In the genomic region with DNA sequence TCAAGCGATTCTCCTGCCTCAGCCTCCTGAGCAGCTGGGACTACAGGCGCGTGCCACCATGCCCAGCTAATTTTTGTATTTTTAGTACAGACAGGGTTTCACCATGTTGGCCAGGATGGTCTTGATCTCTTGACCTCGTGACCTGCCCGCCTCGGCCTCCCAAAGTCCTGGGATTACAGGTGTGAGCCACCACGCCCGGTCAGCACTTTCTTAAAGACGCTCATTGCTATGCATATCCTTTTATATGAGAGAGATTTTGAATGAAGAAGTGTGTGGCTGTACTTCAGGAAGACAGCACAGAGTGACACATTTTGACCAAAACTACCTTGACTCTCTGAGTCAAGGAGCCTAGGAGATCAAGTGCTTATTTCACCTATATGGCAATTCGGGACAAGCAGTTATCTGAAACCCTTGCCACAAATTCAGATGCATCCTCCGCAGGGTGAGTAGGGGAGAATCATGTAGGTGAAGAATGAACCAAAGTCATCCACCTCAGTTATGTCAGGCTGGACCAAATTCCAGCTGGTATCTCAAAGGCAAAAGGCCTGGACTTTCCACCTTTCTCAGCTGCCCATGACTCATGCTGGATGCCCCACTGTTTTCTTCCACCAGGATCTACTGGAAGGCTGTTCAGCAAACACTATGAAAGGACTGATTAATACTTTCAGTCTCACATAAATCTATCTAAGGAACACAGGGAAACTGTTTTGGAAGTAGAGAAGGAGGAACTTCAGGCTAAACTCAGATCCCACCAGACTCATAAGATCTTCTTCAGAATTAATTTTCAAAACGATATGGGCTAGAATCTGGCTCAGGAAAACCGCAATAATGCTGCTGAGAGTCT, we compare ENCODE assay signal across 1 cellular context.
TF ChIP-seq lines count a peak whose summit lies in the region.

No MANE protein-coding gene starts in this region.

TF ChIP-seq in HepG2, 621 proteins besides CTCF, POLR2A, EP300 and RAD21 (continued from another document and continues in another):
- TF ChIP-seq, protein P1, sequence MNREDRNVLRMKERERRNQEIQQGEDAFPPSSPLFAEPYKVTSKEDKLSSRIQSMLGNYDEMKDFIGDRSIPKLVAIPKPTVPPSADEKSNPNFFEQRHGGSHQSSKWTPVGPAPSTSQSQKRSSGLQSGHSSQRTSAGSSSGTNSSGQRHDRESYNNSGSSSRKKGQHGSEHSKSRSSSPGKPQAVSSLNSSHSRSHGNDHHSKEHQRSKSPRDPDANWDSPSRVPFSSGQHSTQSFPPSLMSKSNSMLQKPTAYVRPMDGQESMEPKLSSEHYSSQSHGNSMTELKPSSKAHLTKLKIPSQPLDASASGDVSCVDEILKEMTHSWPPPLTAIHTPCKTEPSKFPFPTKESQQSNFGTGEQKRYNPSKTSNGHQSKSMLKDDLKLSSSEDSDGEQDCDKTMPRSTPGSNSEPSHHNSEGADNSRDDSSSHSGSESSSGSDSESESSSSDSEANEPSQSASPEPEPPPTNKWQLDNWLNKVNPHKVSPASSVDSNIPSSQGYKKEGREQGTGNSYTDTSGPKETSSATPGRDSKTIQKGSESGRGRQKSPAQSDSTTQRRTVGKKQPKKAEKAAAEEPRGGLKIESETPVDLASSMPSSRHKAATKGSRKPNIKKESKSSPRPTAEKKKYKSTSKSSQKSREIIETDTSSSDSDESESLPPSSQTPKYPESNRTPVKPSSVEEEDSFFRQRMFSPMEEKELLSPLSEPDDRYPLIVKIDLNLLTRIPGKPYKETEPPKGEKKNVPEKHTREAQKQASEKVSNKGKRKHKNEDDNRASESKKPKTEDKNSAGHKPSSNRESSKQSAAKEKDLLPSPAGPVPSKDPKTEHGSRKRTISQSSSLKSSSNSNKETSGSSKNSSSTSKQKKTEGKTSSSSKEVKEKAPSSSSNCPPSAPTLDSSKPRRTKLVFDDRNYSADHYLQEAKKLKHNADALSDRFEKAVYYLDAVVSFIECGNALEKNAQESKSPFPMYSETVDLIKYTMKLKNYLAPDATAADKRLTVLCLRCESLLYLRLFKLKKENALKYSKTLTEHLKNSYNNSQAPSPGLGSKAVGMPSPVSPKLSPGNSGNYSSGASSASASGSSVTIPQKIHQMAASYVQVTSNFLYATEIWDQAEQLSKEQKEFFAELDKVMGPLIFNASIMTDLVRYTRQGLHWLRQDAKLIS (CRISPR knock-in tag; IDR thresholded peaks at IDR 0.05) = no peak
- TF ChIP-seq HNF4A (CRISPR knock-in tag; IDR thresholded peaks at IDR 0.05) = peak; percentile 97
- peak; percentile 92 for TF ChIP-seq JUN (CRISPR knock-in tag; IDR thresholded peaks at IDR 0.05)
- TF ChIP-seq ZNF737 (CRISPR knock-in tag; IDR thresholded peaks at IDR 0.05; ENCODE audit: borderline replicate concordance) = no peak
- TF ChIP-seq ZNF124 (CRISPR knock-in tag; IDR thresholded peaks at IDR 0.05) = no peak
- TF ChIP-seq ZNF264 (CRISPR knock-in tag; IDR thresholded peaks at IDR 0.05) = no peak
- peak; percentile 44 for TF ChIP-seq ASH2L (IDR thresholded peaks at IDR 0.05; ENCODE audit: insufficient read length, low read depth, low read length)
- no peak for TF ChIP-seq PCBP1 (IDR thresholded peaks at IDR 0.05; ENCODE audit: borderline replicate concordance, low read depth, low read length)
- 0 out of 2 replicates have a peak, but pooled peaks have one; percentile 31 for TF ChIP-seq YEATS4 (CRISPR knock-in tag; IDR thresholded peaks at IDR 0.05; ENCODE audit: borderline replicate concordance)
- no peak for TF ChIP-seq SOX13 (IDR thresholded peaks at IDR 0.05)
- TF ChIP-seq SOX13 (CRISPR knock-in tag; conservative IDR thresholded peaks at IDR 0.05 in 1 of 2, IDR thresholded peaks at IDR 0.05 in 1 of 2) = peak in 1 of 2 experiments; percentile 48; a peak in 1 of 4 replicates
- TF ChIP-seq, protein P2, sequence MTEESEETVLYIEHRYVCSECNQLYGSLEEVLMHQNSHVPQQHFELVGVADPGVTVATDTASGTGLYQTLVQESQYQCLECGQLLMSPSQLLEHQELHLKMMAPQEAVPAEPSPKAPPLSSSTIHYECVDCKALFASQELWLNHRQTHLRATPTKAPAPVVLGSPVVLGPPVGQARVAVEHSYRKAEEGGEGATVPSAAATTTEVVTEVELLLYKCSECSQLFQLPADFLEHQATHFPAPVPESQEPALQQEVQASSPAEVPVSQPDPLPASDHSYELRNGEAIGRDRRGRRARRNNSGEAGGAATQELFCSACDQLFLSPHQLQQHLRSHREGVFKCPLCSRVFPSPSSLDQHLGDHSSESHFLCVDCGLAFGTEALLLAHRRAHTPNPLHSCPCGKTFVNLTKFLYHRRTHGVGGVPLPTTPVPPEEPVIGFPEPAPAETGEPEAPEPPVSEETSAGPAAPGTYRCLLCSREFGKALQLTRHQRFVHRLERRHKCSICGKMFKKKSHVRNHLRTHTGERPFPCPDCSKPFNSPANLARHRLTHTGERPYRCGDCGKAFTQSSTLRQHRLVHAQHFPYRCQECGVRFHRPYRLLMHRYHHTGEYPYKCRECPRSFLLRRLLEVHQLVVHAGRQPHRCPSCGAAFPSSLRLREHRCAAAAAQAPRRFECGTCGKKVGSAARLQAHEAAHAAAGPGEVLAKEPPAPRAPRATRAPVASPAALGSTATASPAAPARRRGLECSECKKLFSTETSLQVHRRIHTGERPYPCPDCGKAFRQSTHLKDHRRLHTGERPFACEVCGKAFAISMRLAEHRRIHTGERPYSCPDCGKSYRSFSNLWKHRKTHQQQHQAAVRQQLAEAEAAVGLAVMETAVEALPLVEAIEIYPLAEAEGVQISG (CRISPR knock-in tag; IDR thresholded peaks at IDR 0.05) = no peak
- peak; percentile 17; the same call in 1 of the 2 replicates for TF ChIP-seq FOXK1 (CRISPR knock-in tag; IDR thresholded peaks at IDR 0.05; ENCODE audit: borderline replicate concordance, low read depth)
- peak; percentile 86 for TF ChIP-seq PPARG (CRISPR knock-in tag; conservative IDR thresholded peaks at IDR 0.05)
- TF ChIP-seq SCMH1 (CRISPR knock-in tag; IDR thresholded peaks at IDR 0.05; ENCODE audit: borderline replicate concordance) = no peak
- TF ChIP-seq, protein P3, sequence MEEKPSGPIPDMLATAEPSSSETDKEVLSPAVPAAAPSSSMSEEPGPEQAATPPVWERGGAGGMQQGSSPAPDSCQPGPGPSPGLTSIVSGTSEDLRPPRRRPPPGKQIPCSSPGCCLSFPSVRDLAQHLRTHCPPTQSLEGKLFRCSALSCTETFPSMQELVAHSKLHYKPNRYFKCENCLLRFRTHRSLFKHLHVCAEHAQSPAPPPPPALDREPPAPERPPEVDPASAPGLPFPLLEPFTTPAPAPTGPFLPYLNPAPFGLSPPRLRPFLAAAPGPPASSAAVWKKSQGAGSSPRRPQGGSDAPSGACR (CRISPR knock-in tag; IDR thresholded peaks at IDR 0.05) = no peak
- TF ChIP-seq, protein P4, sequence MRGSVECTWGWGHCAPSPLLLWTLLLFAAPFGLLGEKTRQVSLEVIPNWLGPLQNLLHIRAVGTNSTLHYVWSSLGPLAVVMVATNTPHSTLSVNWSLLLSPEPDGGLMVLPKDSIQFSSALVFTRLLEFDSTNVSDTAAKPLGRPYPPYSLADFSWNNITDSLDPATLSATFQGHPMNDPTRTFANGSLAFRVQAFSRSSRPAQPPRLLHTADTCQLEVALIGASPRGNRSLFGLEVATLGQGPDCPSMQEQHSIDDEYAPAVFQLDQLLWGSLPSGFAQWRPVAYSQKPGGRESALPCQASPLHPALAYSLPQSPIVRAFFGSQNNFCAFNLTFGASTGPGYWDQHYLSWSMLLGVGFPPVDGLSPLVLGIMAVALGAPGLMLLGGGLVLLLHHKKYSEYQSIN (CRISPR knock-in tag; IDR thresholded peaks at IDR 0.05; ENCODE audit: borderline replicate concordance) = no peak
- peak; percentile 87 for TF ChIP-seq ZNF644 (CRISPR knock-in tag; IDR thresholded peaks at IDR 0.05; ENCODE audit: low read depth)
- TF ChIP-seq, protein P5, sequence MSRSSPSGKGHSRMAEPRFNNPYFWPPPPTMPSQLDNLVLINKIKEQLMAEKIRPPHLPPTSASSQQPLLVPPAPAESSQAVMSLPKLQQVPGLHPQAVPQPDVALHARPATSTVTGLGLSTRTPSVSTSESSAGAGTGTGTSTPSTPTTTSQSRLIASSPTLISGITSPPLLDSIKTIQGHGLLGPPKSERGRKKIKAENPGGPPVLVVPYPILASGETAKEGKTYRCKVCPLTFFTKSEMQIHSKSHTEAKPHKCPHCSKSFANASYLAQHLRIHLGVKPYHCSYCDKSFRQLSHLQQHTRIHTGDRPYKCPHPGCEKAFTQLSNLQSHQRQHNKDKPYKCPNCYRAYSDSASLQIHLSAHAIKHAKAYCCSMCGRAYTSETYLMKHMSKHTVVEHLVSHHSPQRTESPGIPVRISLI (CRISPR knock-in tag; IDR thresholded peaks at IDR 0.05; ENCODE audit: borderline replicate concordance) = no peak
- TF ChIP-seq HNRNPK (IDR thresholded peaks at IDR 0.05; ENCODE audit: low read depth, low read length, poor library complexity, severe bottlenecking) = no peak
- TF ChIP-seq, protein P6, sequence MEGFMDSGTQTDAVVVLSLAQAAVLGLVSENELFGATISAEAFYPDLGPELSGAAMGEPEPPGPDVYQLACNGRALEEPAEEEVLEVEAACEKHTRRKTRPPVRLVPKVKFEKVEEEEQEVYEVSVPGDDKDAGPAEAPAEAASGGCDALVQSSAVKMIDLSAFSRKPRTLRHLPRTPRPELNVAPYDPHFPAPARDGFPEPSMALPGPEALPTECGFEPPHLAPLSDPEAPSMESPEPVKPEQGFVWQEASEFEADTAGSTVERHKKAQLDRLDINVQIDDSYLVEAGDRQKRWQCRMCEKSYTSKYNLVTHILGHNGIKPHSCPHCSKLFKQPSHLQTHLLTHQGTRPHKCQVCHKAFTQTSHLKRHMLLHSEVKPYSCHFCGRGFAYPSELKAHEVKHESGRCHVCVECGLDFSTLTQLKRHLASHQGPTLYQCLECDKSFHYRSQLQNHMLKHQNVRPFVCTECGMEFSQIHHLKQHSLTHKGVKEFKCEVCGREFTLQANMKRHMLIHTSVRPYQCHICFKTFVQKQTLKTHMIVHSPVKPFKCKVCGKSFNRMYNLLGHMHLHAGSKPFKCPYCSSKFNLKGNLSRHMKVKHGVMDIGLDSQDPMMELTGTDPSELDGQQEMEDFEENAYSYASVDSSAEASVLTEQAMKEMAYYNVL (CRISPR knock-in tag; IDR thresholded peaks at IDR 0.05; ENCODE audit: borderline replicate concordance) = peak; percentile 69; the same call in 1 of the 2 replicates
- TF ChIP-seq TBX2 (CRISPR knock-in tag; IDR thresholded peaks at IDR 0.05; ENCODE audit: borderline replicate concordance) = peak; percentile 68; the same call in 1 of the 2 replicates
- TF ChIP-seq REXO4 (CRISPR knock-in tag; IDR thresholded peaks at IDR 0.05; ENCODE audit: borderline replicate concordance) = no peak
- TF ChIP-seq, protein P7, sequence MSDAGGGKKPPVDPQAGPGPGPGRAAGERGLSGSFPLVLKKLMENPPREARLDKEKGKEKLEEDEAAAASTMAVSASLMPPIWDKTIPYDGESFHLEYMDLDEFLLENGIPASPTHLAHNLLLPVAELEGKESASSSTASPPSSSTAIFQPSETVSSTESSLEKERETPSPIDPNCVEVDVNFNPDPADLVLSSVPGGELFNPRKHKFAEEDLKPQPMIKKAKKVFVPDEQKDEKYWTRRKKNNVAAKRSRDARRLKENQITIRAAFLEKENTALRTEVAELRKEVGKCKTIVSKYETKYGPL (CRISPR knock-in tag; IDR thresholded peaks at IDR 0.05) = no peak
- TF ChIP-seq ZMAT3 (CRISPR knock-in tag; conservative IDR thresholded peaks at IDR 0.05) = peak; percentile 67; the same call in 1 of the 2 replicates
- peak; percentile 69 for TF ChIP-seq MED1 (CRISPR knock-in tag; IDR thresholded peaks at IDR 0.05)
- TF ChIP-seq SAFB2 (CRISPR knock-in tag; IDR thresholded peaks at IDR 0.05; ENCODE audit: borderline replicate concordance, low read depth) = no peak
- TF ChIP-seq ZNF572 (CRISPR knock-in tag; IDR thresholded peaks at IDR 0.05) = no peak
- peak; percentile 85 for TF ChIP-seq SALL1 (CRISPR knock-in tag; IDR thresholded peaks at IDR 0.05)
- peak; percentile 68; the same call in 1 of the 2 replicates for TF ChIP-seq ESRRA (CRISPR knock-in tag; IDR thresholded peaks at IDR 0.05; ENCODE audit: low read depth)
- TF ChIP-seq NR2F2 (IDR thresholded peaks at IDR 0.05; ENCODE audit: borderline replicate concordance, low read depth) = 0 out of 2 replicates have a peak, but pooled peaks have one; percentile 12
- peak; percentile 74; the same call in 1 of the 2 replicates for TF ChIP-seq ZNF772 (CRISPR knock-in tag; IDR thresholded peaks at IDR 0.05)
- peak; percentile 55; the same call in 1 of the 2 replicates for TF ChIP-seq HOXA3 (CRISPR knock-in tag; IDR thresholded peaks at IDR 0.05)
- no peak for TF ChIP-seq ZNF672 (CRISPR knock-in tag; IDR thresholded peaks at IDR 0.05)
- no peak for TF ChIP-seq ZNF841 (CRISPR knock-in tag; IDR thresholded peaks at IDR 0.05; ENCODE audit: borderline replicate concordance)
- TF ChIP-seq, protein P8, sequence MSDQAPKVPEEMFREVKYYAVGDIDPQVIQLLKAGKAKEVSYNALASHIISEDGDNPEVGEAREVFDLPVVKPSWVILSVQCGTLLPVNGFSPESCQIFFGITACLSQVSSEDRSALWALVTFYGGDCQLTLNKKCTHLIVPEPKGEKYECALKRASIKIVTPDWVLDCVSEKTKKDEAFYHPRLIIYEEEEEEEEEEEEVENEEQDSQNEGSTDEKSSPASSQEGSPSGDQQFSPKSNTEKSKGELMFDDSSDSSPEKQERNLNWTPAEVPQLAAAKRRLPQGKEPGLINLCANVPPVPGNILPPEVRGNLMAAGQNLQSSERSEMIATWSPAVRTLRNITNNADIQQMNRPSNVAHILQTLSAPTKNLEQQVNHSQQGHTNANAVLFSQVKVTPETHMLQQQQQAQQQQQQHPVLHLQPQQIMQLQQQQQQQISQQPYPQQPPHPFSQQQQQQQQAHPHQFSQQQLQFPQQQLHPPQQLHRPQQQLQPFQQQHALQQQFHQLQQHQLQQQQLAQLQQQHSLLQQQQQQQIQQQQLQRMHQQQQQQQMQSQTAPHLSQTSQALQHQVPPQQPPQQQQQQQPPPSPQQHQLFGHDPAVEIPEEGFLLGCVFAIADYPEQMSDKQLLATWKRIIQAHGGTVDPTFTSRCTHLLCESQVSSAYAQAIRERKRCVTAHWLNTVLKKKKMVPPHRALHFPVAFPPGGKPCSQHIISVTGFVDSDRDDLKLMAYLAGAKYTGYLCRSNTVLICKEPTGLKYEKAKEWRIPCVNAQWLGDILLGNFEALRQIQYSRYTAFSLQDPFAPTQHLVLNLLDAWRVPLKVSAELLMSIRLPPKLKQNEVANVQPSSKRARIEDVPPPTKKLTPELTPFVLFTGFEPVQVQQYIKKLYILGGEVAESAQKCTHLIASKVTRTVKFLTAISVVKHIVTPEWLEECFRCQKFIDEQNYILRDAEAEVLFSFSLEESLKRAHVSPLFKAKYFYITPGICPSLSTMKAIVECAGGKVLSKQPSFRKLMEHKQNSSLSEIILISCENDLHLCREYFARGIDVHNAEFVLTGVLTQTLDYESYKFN (CRISPR knock-in tag; conservative IDR thresholded peaks at IDR 0.05) = peak; percentile 88
- TF ChIP-seq, protein P9, sequence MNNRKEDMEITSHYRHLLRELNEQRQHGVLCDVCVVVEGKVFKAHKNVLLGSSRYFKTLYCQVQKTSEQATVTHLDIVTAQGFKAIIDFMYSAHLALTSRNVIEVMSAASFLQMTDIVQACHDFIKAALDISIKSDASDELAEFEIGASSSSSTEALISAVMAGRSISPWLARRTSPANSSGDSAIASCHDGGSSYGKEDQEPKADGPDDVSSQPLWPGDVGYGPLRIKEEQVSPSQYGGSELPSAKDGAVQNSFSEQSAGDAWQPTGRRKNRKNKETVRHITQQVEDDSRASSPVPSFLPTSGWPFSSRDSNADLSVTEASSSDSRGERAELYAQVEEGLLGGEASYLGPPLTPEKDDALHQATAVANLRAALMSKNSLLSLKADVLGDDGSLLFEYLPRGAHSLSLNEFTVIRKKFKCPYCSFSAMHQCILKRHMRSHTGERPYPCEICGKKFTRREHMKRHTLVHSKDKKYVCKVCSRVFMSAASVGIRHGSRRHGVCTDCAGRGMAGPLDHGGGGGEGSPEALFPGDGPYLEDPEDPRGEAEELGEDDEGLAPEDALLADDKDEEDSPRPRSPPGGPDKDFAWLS (CRISPR knock-in tag; IDR thresholded peaks at IDR 0.05; ENCODE audit: borderline replicate concordance) = no peak
- no peak for TF ChIP-seq ATM (IDR thresholded peaks at IDR 0.05; ENCODE audit: borderline replicate concordance)
- no peak for TF ChIP-seq SRSF1 (optimal IDR thresholded peaks at IDR 0.05; ENCODE audit: low read depth, low read length)
- peak; percentile 41; the same call in 1 of the 2 replicates for TF ChIP-seq ZNF761 (CRISPR knock-in tag; conservative IDR thresholded peaks at IDR 0.05)
